ENCODE assay signal across 20 cellular contexts in the genomic region with DNA sequence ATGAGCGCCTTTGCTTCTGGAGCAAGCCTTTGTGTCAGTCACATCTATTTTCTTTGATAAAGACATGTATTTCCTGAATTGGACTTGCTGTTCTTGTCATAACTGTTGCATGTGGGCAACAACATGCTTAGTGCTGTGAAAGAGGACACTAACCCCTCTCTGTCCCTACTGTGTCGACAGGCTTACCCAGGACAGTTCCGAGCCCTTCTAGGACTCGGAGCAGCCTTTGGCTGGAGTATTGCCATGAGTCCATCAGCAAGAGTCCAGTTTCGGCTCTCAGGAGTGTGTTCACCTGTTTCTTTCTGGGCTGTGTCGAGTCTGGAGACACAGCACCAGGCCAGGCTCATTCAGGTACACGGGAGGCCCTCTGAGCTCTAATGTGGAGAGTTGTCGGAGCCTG. TPM values are rescaled to one million over a fixed set of nuclear protein-coding genes. Genes with fewer than 3 reads are reported as not detected.
DNase-seq lines count a peak whose midpoint lies in the region; ATAC-seq and TF ChIP-seq lines count a peak whose summit lies in the region.
"Had no signal": no experiment of that assay in that cellular context is flagged by ENCODE, and none has a peak within 500 bp of the region (broad histone marks: within the 10 kb centered on the region; RNA-seq: fewer than 3 reads in every experiment).

No MANE protein-coding gene starts in this region.

- H3K36me3 Mint-ChIP-seq in activated T-cell treated with anti-CD3 and anti-CD28 coated beads, Interleukin-2, amount 50 U/mL, for 72 hours (ENCODE audit: insufficient read depth in 2 of 2), result peaks cover 4 to 9% of the 10 kb centered on the region in 2 donors
- H3K36me3 Mint-ChIP-seq in WTC11 (peaks cover 16% of the 10 kb centered on the region), nephron progenitor cell (ENCODE audit: low read depth) (peaks cover 41% of the 10 kb centered on the region)

- H3K27ac Mint-ChIP-seq in activated T-cell treated with anti-CD3 and anti-CD28 coated beads, Interleukin-2, amount 50 U/mL, for 72 hours, result peak overlapping the region; percentile 44
- H3K27ac Mint-ChIP-seq in WTC11 (peak overlapping the region; percentile 52; the same call in 1 of the 2 replicates), nephron progenitor cell (peak overlapping the region; percentile 32)
- H3K27ac Mint-ChIP-seq: HFFc6 had no signal

- no peak for ATAC-seq in activated T-cell treated with anti-CD3 and anti-CD28 coated beads, Interleukin-2, amount 50 U/mL, for 72 hours (replicated peaks in 1 of 2)
- ATAC-seq in WTC11 (no peak), left cardiac atrium (peak; percentile 16 to 39), GM21528 (IDR thresholded peaks at IDR 0.05; ENCODE audit: low FRiP score, unreplicated experiment) (no peak)
- ATAC-seq: A549, GM12878, HCT116 had no signal

- TF ChIP-seq CTCF in WTC11 (IDR thresholded peaks at IDR 0.05) (no peak), nephron progenitor cell (IDR thresholded peaks at IDR 0.05) (no peak)

- POLR2A ChIA-PET in WTC11 (lab: Charles Lee), result no interaction called here

- DNase-seq in activated T-cell treated with anti-CD3 and anti-CD28 coated beads, Interleukin-2, amount 50 U/mL, for 72 hours, result no peak
- DNase-seq in activated T-cell treated with anti-CD3 and anti-CD28 coated beads, Interleukin-2, amount 50 U/mL, for 48 hours, result no peak
- DNase-seq in WTC11 (ENCODE audit: low spot score) (no peak), left cardiac atrium (no peak), nephron progenitor cell (no peak), Ammon's horn (ENCODE audit: low spot score) (no peak), NK-92 (lab: John Stamatoyannopoulos, UW; ENCODE audit: unreplicated experiment) (no peak)
- DNase-seq: AML-193; CD4-positive, alpha-beta memory T cell; DMS153; DMS79; GF-D8; GOT3; H7; HFFc6 had no signal

- CTCF ChIA-PET in WTC11 (lab: Charles Lee), result no interaction called here

- H3K4me3 Mint-ChIP-seq in activated T-cell treated with anti-CD3 and anti-CD28 coated beads, Interleukin-2, amount 50 U/mL, for 72 hours, result no peak overlapping the region
- H3K4me3 Mint-ChIP-seq in WTC11, result no peak overlapping the region
- H3K4me3 Mint-ChIP-seq in nephron progenitor cell, result no peak overlapping the region
- H3K4me3 Mint-ChIP-seq: CD14-positive monocyte, HFFc6 had no signal

- no peaks in the 10 kb centered on the region for H3K9me3 Mint-ChIP-seq in activated T-cell treated with anti-CD3 and anti-CD28 coated beads, Interleukin-2, amount 50 U/mL, for 72 hours
- no peaks in the 10 kb centered on the region for H3K9me3 Mint-ChIP-seq in WTC11
- H3K9me3 Mint-ChIP-seq in nephron progenitor cell, result no peaks in the 10 kb centered on the region
- H3K9me3 Mint-ChIP-seq: CD14-positive monocyte, HFFc6 had no signal

- intact Hi-C loops in left cardiac atrium (cut with DNase I), result loop anchor here in 1 of 2 donors (10.0 kb wide), 1 partner anchor 386 kb away; no protein-coding TSS in a partner anchor

- H3K4me1 Mint-ChIP-seq in activated T-cell treated with anti-CD3 and anti-CD28 coated beads, Interleukin-2, amount 50 U/mL, for 72 hours (ENCODE audit: low read depth), result peaks cover 11% of the 10 kb centered on the region
- H3K4me1 Mint-ChIP-seq in WTC11 (peaks cover 11% of the 10 kb centered on the region), nephron progenitor cell (no peaks in the 10 kb centered on the region)
- H3K4me1 Mint-ChIP-seq: CD14-positive monocyte had no signal

- H3K27me3 Mint-ChIP-seq in activated T-cell treated with anti-CD3 and anti-CD28 coated beads, Interleukin-2, amount 50 U/mL, for 72 hours (ENCODE audit: low read depth), result no peaks in the 10 kb centered on the region
- H3K27me3 Mint-ChIP-seq in WTC11 (ENCODE audit: low read depth), result no peaks in the 10 kb centered on the region
- H3K27me3 Mint-ChIP-seq in nephron progenitor cell (ENCODE audit: low read depth, poor library complexity), result no peaks in the 10 kb centered on the region
- H3K27me3 Mint-ChIP-seq: CD4-positive, alpha-beta memory T cell had no signal

TF ChIP-seq in WTC11, 78 proteins besides CTCF, POLR2A, EP300 and RAD21 (continues in another document):
- TF ChIP-seq CREM (CRISPR knock-in tag; IDR thresholded peaks at IDR 0.05) (no peak), ELF4 (CRISPR knock-in tag; IDR thresholded peaks at IDR 0.05; ENCODE audit: low read depth) (no peak), ZNF121 (CRISPR knock-in tag; IDR thresholded peaks at IDR 0.05) (no peak), GRHL2 (CRISPR knock-in tag; IDR thresholded peaks at IDR 0.05; ENCODE audit: insufficient replicate concordance, severe bottlenecking) (no peak), GTF2I (CRISPR knock-in tag; conservative IDR thresholded peaks at IDR 0.05) (no peak), NFYB (CRISPR knock-in tag; conservative IDR thresholded peaks at IDR 0.05; ENCODE audit: low read depth) (no peak), ZNF396 (CRISPR knock-in tag; IDR thresholded peaks at IDR 0.05; ENCODE audit: borderline replicate concordance) (no peak), FOXP1 (CRISPR knock-in tag; IDR thresholded peaks at IDR 0.05; ENCODE audit: borderline replicate concordance) (no peak), JUN (CRISPR knock-in tag; IDR thresholded peaks at IDR 0.05) (no peak), FOXK1 (CRISPR knock-in tag; IDR thresholded peaks at IDR 0.05) (no peak)
- TF ChIP-seq, protein P1, sequence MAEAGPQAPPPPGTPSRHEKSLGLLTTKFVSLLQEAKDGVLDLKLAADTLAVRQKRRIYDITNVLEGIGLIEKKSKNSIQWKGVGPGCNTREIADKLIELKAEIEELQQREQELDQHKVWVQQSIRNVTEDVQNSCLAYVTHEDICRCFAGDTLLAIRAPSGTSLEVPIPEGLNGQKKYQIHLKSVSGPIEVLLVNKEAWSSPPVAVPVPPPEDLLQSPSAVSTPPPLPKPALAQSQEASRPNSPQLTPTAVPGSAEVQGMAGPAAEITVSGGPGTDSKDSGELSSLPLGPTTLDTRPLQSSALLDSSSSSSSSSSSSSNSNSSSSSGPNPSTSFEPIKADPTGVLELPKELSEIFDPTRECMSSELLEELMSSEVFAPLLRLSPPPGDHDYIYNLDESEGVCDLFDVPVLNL (CRISPR knock-in tag; IDR thresholded peaks at IDR 0.05; ENCODE audit: borderline replicate concordance, low read depth), result no peak
- TF ChIP-seq, protein P2, sequence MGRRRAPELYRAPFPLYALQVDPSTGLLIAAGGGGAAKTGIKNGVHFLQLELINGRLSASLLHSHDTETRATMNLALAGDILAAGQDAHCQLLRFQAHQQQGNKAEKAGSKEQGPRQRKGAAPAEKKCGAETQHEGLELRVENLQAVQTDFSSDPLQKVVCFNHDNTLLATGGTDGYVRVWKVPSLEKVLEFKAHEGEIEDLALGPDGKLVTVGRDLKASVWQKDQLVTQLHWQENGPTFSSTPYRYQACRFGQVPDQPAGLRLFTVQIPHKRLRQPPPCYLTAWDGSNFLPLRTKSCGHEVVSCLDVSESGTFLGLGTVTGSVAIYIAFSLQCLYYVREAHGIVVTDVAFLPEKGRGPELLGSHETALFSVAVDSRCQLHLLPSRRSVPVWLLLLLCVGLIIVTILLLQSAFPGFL (CRISPR knock-in tag; IDR thresholded peaks at IDR 0.05; ENCODE audit: borderline replicate concordance), result no peak
- TF ChIP-seq, protein P3, sequence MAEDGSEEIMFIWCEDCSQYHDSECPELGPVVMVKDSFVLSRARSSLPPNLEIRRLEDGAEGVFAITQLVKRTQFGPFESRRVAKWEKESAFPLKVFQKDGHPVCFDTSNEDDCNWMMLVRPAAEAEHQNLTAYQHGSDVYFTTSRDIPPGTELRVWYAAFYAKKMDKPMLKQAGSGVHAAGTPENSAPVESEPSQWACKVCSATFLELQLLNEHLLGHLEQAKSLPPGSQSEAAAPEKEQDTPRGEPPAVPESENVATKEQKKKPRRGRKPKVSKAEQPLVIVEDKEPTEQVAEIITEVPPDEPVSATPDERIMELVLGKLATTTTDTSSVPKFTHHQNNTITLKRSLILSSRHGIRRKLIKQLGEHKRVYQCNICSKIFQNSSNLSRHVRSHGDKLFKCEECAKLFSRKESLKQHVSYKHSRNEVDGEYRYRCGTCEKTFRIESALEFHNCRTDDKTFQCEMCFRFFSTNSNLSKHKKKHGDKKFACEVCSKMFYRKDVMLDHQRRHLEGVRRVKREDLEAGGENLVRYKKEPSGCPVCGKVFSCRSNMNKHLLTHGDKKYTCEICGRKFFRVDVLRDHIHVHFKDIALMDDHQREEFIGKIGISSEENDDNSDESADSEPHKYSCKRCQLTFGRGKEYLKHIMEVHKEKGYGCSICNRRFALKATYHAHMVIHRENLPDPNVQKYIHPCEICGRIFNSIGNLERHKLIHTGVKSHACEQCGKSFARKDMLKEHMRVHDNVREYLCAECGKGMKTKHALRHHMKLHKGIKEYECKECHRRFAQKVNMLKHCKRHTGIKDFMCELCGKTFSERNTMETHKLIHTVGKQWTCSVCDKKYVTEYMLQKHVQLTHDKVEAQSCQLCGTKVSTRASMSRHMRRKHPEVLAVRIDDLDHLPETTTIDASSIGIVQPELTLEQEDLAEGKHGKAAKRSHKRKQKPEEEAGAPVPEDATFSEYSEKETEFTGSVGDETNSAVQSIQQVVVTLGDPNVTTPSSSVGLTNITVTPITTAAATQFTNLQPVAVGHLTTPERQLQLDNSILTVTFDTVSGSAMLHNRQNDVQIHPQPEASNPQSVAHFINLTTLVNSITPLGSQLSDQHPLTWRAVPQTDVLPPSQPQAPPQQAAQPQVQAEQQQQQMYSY (CRISPR knock-in tag; IDR thresholded peaks at IDR 0.05), result no peak

RNA-seq across cellular contexts. Expression of a gene that starts 36.1 kb away (rescaled TPM):
- total RNA-seq in activated T-cell treated with anti-CD3 and anti-CD28 coated beads, Interleukin-2, amount 50 U/mL, for 72 hours, result 10 to 100 TPM; 23.3 to 27.6 TPM
- total RNA-seq in WTC11 (2021) (9.8 to 11.6 TPM (median 10.6 TPM) in 3 replicates), left cardiac atrium (10 to 100 TPM; 25.7 to 27.7 TPM)

Comparison
In these comparisons a context has a peak if more than half of its experiments do, and no peak if none do; other contexts are left out.
1. ATAC-seq: peak in left cardiac atrium (2 of 2); none in activated T-cell treated with anti-CD3 and anti-CD28 coated beads, Interleukin-2, amount 50 U/mL, for 72 hours (0 of 2), WTC11 (single experiment) and GM21528 (single experiment).
2. Peak in every context shown above with its lines, with median percentiles within 50 percentile points of each other: H3K27ac Mint-ChIP-seq.